ENCODE assay signal across 17 cellular contexts in the genomic region with DNA sequence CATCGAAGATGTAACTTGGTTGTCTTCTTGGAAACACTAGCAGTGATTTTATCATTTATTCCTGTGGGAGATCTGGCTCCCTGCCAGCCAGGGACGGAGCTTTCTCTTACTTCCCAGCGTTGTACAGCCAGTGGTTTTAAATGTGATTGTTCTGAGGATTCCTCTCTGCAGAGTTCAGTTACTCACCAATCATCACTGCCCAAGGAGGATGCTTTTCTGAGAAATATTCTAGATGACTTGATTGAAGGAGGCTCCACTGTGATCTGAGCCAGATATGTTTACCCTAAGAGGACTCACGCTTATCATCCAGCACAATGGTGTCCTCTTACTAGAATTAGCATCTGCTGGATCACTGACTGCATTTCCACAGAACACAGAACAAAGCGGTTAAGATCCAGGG.
"Had no signal": no experiment of that assay in that cellular context is flagged by ENCODE, and none has a peak within 500 bp of the region (broad histone marks: within the 10 kb centered on the region; RNA-seq: fewer than 3 reads in every experiment).

No MANE protein-coding gene starts in this region.

- DNase-seq: activated CD4-positive, alpha-beta T cell treated with anti-CD3 and anti-CD28 coated beads for 36 hours; activated CD8-positive, alpha-beta T cell treated with anti-CD3 and anti-CD28 coated beads for 36 hours; activated naive CD4-positive, alpha-beta T cell treated with anti-CD3 and anti-CD28 coated beads for 36 hours; activated T-cell treated with anti-CD3 and anti-CD28 coated beads, Interleukin-2, amount 50 U/mL, for 1 hour; body of pancreas; effector memory CD8-positive, alpha-beta T cell; mesenchymal stem cell; mucosa of descending colon; naive B cell; right cardiac atrium; stimulated activated CD4-positive, alpha-beta T cell treated with anti-CD3 and anti-CD28 coated beads, Interleukin-15, amount 100 ng/mL, for 24 hours; stimulated activated CD4-positive, alpha-beta T cell treated with anti-CD3 and anti-CD28 coated beads, Interleukin-2, amount 100 ng/mL, for 48 hours; stimulated activated naive CD8-positive, alpha-beta T cell treated with anti-CD3 and anti-CD28 coated beads, Interleukin-15, amount 100 ng/mL, for 72 hours had no signal

- H3K36me3 Mint-ChIP-seq: type B pancreatic cell had no signal

- H3K36me3 ChIP-seq: prostate gland had no signal

- H3K9me3 ChIP-seq: body of pancreas, mucosa of descending colon, prostate gland had no signal

- ATAC-seq: activated CD4-positive, alpha-beta T cell treated with anti-CD3 and anti-CD28 coated beads for 36 hours; activated CD8-positive, alpha-beta T cell treated with anti-CD3 and anti-CD28 coated beads for 36 hours; body of pancreas; effector memory CD8-positive, alpha-beta T cell; mucosa of descending colon; right cardiac atrium; stimulated activated naive CD8-positive, alpha-beta T cell treated with anti-CD3 and anti-CD28 coated beads, Interleukin-15, amount 100 ng/mL, for 72 hours had no signal

- H3K27ac Mint-ChIP-seq: activated CD4-positive, alpha-beta T cell treated with anti-CD3 and anti-CD28 coated beads for 36 hours; activated CD8-positive, alpha-beta T cell treated with anti-CD3 and anti-CD28 coated beads for 36 hours; activated naive CD4-positive, alpha-beta T cell treated with anti-CD3 and anti-CD28 coated beads for 36 hours; naive B cell; type B pancreatic cell had no signal

- H3K27me3 Mint-ChIP-seq: activated CD4-positive, alpha-beta T cell treated with anti-CD3 and anti-CD28 coated beads for 36 hours; activated CD8-positive, alpha-beta T cell treated with anti-CD3 and anti-CD28 coated beads for 36 hours; effector memory CD8-positive, alpha-beta T cell; naive B cell; stimulated activated naive CD8-positive, alpha-beta T cell treated with anti-CD3 and anti-CD28 coated beads, Interleukin-15, amount 100 ng/mL, for 72 hours; type B pancreatic cell had no signal

- H3K27me3 ChIP-seq: body of pancreas had no signal

- H3K4me3 ChIP-seq: body of pancreas, mucosa of descending colon, prostate gland, skin epidermis had no signal

- H3K4me3 Mint-ChIP-seq: activated CD4-positive, alpha-beta T cell treated with anti-CD3 and anti-CD28 coated beads for 36 hours; activated CD8-positive, alpha-beta T cell treated with anti-CD3 and anti-CD28 coated beads for 36 hours; activated naive CD4-positive, alpha-beta T cell treated with anti-CD3 and anti-CD28 coated beads for 36 hours; effector memory CD8-positive, alpha-beta T cell; neural crest cell; stimulated activated naive CD8-positive, alpha-beta T cell treated with anti-CD3 and anti-CD28 coated beads, Interleukin-15, amount 100 ng/mL, for 72 hours; type B pancreatic cell had no signal

- H3K4me1 ChIP-seq: body of pancreas, prostate gland had no signal

- H3K27ac ChIP-seq: body of pancreas, prostate gland, skin epidermis had no signal
